Comparison of ENCODE assay signal across 8 cellular contexts in genomic region chr5:157266286-157267007, GRCh38. TPM values are rescaled to one million over a fixed set of nuclear protein-coding genes. Genes with fewer than 3 reads are reported as not detected.
DNase-seq lines count a peak whose midpoint lies in the region; ATAC-seq and TF ChIP-seq lines count a peak whose summit lies in the region.

No MANE protein-coding gene starts in this region.

- TF ChIP-seq CTCF in left ventricle myocardium inferior (IDR thresholded peaks at IDR 0.05; ENCODE audit: borderline replicate concordance), result no peak
- no peak for TF ChIP-seq CTCF in gastrocnemius medialis (IDR thresholded peaks at IDR 0.05 in 4 of 5, conservative IDR thresholded peaks at IDR 0.05 in 1 of 5)

- TF ChIP-seq POLR2A in gastrocnemius medialis (IDR thresholded peaks at IDR 0.05), result no peak

- H3K27me3 ChIP-seq in left ventricle myocardium inferior (ENCODE audit: low read depth) (peaks cover 22% of the 10 kb centered on the region), gastrocnemius medialis (no peaks in the 10 kb centered on the region)

- peaks cover 54% of the 10 kb centered on the region for H3K4me1 ChIP-seq in left ventricle myocardium inferior
- peaks cover 8 to 14% of the 10 kb centered on the region in 2 donors for H3K4me1 ChIP-seq in gastrocnemius medialis

- H3K4me3 ChIP-seq in left ventricle myocardium inferior (peak overlapping the region; percentile 79), gastrocnemius medialis (peak overlapping the region; percentile 60 to 77 (median 64))

- no peaks in the 10 kb centered on the region for H3K9me3 ChIP-seq in left ventricle myocardium inferior (replicated peaks)
- H3K9me3 ChIP-seq in gastrocnemius medialis, result no peaks in the 10 kb centered on the region

- intact Hi-C loops in left ventricle myocardium inferior (cut with micrococcal nuclease) (no loop called here), gastrocnemius medialis (cut with DNase I; ENCODE audit: low total_unique reads) (no loop called here)

- H3K36me3 ChIP-seq in left ventricle myocardium inferior (no peaks in the 10 kb centered on the region), gastrocnemius medialis (no peaks in the 10 kb centered on the region)

- peak overlapping the region; percentile 81 for H3K27ac ChIP-seq in left ventricle myocardium inferior (replicated peaks)
- H3K27ac ChIP-seq in gastrocnemius medialis, result peak overlapping the region in 2 of 4 donors; percentile 28 to 70

- DNase-seq in NCI-H2081 (lab: John Stamatoyannopoulos, UW) (peak; percentile 48 to 69), NCI-H2081 treated with DMSO at 0.1 percent for 48 hours (lab: John Stamatoyannopoulos, UW) (no peak), NCI-H2227 (lab: John Stamatoyannopoulos, UW; ENCODE audit: unreplicated experiment) (peak; percentile 64), left ventricle myocardium inferior (no peak), gastrocnemius medialis (no peak), GOT3 (lab: John Stamatoyannopoulos, UW) (no peak)
- peak; percentile 65 for DNase-seq in activated naive CD4-positive, alpha-beta T cell treated with anti-CD3 and anti-CD28 coated beads, Interleukin-2, amount 50 U/mL, for 16 hours

- ATAC-seq in HG02588 (IDR thresholded peaks at IDR 0.05; ENCODE audit: unreplicated experiment) (peak; percentile 58), gastrocnemius medialis (peak; percentile 13 to 49)

- in situ Hi-C loops in gastrocnemius medialis (cut with MboI; ENCODE audit: low sequenced_read_pairs in 4 of 4), result no loop called here

RNA-seq across cellular contexts. Expression of gene CYFIP2, which starts 0.5 kb away (rescaled TPM):
- total RNA-seq in left ventricle myocardium inferior, result 28.2 TPM
- total RNA-seq in gastrocnemius medialis, result 10 to 100 TPM in 2 of 4 donors, 1 to 10 TPM in 2; 5.9 to 15.5 (median 10.7) TPM

Comparison
In these comparisons a context has a peak if more than half of its experiments do, and no peak if none do; other contexts are left out.
1. DNase-seq: peak in NCI-H2081 (2 of 2), NCI-H2227 (single experiment) and activated naive CD4-positive, alpha-beta T cell treated with anti-CD3 and anti-CD28 coated beads, Interleukin-2, amount 50 U/mL, for 16 hours (single experiment); none in NCI-H2081 treated with DMSO at 0.1 percent for 48 hours (single experiment), left ventricle myocardium inferior (single experiment), gastrocnemius medialis (0 of 2) and GOT3 (single experiment).